Comparison of ENCODE assay signal across 1 cellular context in the genomic region with DNA sequence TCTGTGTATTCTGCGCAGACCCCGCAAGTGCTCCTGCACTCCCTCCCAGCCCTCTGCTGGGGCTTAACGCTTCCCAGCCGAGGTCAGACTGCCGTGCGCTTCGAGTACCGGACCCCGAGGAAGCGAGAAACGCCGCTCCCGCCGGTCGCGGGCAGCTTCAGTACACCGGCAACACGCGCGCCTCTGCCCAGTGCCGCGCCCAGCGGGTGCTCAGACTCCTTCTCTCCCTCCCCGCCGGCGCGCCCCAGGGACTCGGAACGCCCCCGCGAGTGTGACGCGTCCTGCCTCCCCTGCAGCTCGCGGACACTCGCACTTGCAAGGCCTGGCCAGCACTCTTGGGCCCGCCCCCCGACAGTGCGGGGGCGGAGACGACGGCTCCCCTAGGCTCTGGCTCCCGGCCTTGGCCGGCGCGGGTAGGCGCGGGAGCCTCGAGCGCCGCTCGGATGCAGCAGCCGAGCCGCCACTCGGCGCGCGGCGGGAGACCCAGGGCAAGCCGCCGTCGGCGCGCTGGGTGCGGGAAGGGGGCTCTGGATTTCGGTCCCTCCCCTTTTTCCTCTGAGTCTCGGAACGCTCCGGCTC.
TF ChIP-seq lines count a peak whose summit lies in the region.

A gene with protein sequence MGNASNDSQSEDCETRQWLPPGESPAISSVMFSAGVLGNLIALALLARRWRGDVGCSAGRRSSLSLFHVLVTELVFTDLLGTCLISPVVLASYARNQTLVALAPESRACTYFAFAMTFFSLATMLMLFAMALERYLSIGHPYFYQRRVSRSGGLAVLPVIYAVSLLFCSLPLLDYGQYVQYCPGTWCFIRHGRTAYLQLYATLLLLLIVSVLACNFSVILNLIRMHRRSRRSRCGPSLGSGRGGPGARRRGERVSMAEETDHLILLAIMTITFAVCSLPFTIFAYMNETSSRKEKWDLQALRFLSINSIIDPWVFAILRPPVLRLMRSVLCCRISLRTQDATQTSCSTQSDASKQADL (plus strand): TSS at position 410 of the 579 bp plus-strand sequence. CDS start 237 bp downstream, outside the sequence.

TF ChIP-seq in H1, 55 proteins besides CTCF, POLR2A, EP300 and RAD21:
- TF ChIP-seq GTF2F1 (IDR thresholded peaks at IDR 0.05; ENCODE audit: borderline replicate concordance, low read depth, low read length), result no peak
- peak; percentile 45 for TF ChIP-seq CTBP2 (IDR thresholded peaks at IDR 0.05; ENCODE audit: borderline replicate concordance, insufficient read depth, insufficient read length, low read length)
- no peak for TF ChIP-seq BCL11A (IDR thresholded peaks at IDR 0.05; ENCODE audit: low read depth in 2 of 2, low read length in 2 of 2)
- TF ChIP-seq CHD2 (IDR thresholded peaks at IDR 0.05; ENCODE audit: low read length), result no peak
- peak; percentile 74 for TF ChIP-seq MAX (IDR thresholded peaks at IDR 0.05)
- TF ChIP-seq SUZ12 (IDR thresholded peaks at IDR 0.05; ENCODE audit: low read length), result no peak
- no peak for TF ChIP-seq NANOG (IDR thresholded peaks at IDR 0.05; ENCODE audit: insufficient read depth, low read depth, low read length, poor library complexity, severe bottlenecking)
- TF ChIP-seq JUND (IDR thresholded peaks at IDR 0.05; ENCODE audit: low read length), result no peak
- TF ChIP-seq EGR1 (IDR thresholded peaks at IDR 0.05; ENCODE audit: borderline replicate concordance, low read depth, low read length), result peak; percentile 97
- no peak for TF ChIP-seq SP2 (IDR thresholded peaks at IDR 0.05; ENCODE audit: low read length)
- TF ChIP-seq RBBP5 (IDR thresholded peaks at IDR 0.05; ENCODE audit: borderline replicate concordance, low read depth, low read length), result no peak
- peak; percentile 70 for TF ChIP-seq KDM4A (IDR thresholded peaks at IDR 0.05; ENCODE audit: low read depth, low read length, severe bottlenecking)
- TF ChIP-seq ZNF274 (IDR thresholded peaks at IDR 0.05; ENCODE audit: borderline replicate concordance, extremely low read depth, low read length), result no peak
- peak; percentile 81 for TF ChIP-seq E2F6 (IDR thresholded peaks at IDR 0.05)
- TF ChIP-seq SIN3A (conservative IDR thresholded peaks at IDR 0.05 in 1 of 2, IDR thresholded peaks at IDR 0.05 in 1 of 2; ENCODE audit: low read depth in 1 of 2, low read length in 2 of 2), result 0 out of 4 replicates have a peak, but pooled peaks of 1 of the 2 experiments have one; percentile 33
- 0 out of 2 replicates have a peak, but pooled peaks have one; percentile 13 for TF ChIP-seq BACH1 (IDR thresholded peaks at IDR 0.05; ENCODE audit: low read length)
